ENCODE assay signal across 9 cellular contexts in the genomic region with DNA sequence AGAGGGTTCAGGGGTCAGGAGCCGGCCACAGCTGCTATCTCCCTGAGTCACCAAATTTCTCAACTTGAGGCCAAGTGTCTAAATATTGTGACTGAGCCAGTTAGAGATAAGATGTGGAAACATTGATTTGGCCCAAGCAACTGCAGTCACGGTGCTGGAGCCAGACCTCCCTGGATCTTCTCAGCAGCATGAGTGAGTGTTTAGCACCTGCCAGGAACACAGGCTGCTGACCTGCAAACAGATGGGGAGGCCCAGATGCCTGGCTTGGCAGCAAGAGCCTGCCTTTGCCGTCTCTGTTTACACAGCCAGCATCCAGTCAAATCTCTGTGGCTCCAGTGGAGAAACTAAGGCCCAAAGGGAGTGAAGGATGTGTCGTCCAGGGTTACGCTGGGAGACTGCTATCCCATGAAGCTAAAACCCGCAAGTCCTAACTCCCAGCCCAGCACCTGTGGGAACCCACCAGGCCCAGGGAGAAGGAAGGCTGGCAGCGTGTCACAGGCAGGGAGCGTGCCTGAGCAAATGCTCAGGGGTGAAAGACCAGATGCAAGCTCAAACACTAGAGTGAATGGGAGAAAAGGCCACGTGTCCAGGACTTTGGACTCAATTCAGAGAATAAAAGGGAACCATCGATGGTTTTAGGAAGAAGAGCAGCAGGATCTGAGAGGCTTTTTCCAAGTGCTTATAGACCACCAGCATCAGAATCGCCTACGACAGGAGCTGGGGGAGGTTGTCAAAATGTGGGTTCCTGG. TPM values are rescaled to one million over a fixed set of nuclear protein-coding genes. Genes with fewer than 3 reads are reported as not detected.
DNase-seq lines count a peak whose midpoint lies in the region; ATAC-seq and TF ChIP-seq lines count a peak whose summit lies in the region.
"Had no signal": no experiment of that assay in that cellular context is flagged by ENCODE, and none has a peak within 500 bp of the region (broad histone marks: within the 10 kb centered on the region; RNA-seq: fewer than 3 reads in every experiment).

No MANE protein-coding gene starts in this region.

- no peak for TF ChIP-seq POLR2A in gastroesophageal sphincter (IDR thresholded peaks at IDR 0.05)

- DNase-seq in NCI-H82 (lab: John Stamatoyannopoulos, UW), result peak; percentile 35
- no peak for DNase-seq in NCI-H82 treated with DMSO at 0.1 percent for 48 hours (lab: John Stamatoyannopoulos, UW; ENCODE audit: unreplicated experiment)
- DNase-seq in SJCRH30, result peak; percentile 97 to 98
- peak; percentile 20 for DNase-seq in renal cortical epithelial cell (ENCODE audit: low read depth)
- no peak for DNase-seq in T-helper 1 cell
- DNase-seq in iPS-NIHi7 (ENCODE audit: extremely low spot score), result no peak
- no peak for DNase-seq in germinal center (ENCODE audit: low spot score)
- DNase-seq: CD4-positive, CD25-positive, alpha-beta regulatory T cell had no signal

- no peak for TF ChIP-seq EP300 in gastroesophageal sphincter (IDR thresholded peaks at IDR 0.05)

- H3K4me1 ChIP-seq in SJCRH30, result peaks cover 62% of the 10 kb centered on the region
- peaks cover 0 to 89% (median 26%) of the 10 kb centered on the region in 3 donors for H3K4me1 ChIP-seq in gastroesophageal sphincter

- peak in 2 of 4 experiments; percentile 2 to 11 for TF ChIP-seq CTCF in gastroesophageal sphincter (IDR thresholded peaks at IDR 0.05)

- H3K27me3 ChIP-seq in SJCRH30 (no peaks in the 10 kb centered on the region), gastroesophageal sphincter (no peaks in the 10 kb centered on the region)

- H3K4me3 ChIP-seq in SJCRH30 (no peak overlapping the region), gastroesophageal sphincter (no peak overlapping the region)

- H3K36me3 ChIP-seq in SJCRH30 (no peaks in the 10 kb centered on the region), gastroesophageal sphincter (no peaks in the 10 kb centered on the region)

- WGBS in gastroesophageal sphincter (ENCODE audit: low coverage in 1 of 2), 2 donors, result 11 to 32% methylated on average over 4 to 5 of the region's 12 CpGs

- peaks cover 5% of the 10 kb centered on the region for H3K9me3 ChIP-seq in SJCRH30 (replicated peaks)
- H3K9me3 ChIP-seq in gastroesophageal sphincter, result peaks cover 0 to 7% (median 0%) of the 10 kb centered on the region in 3 donors

- H3K27ac ChIP-seq in SJCRH30, result peak overlapping the region; percentile 86
- H3K27ac ChIP-seq in gastroesophageal sphincter, result peak overlapping the region; percentile 26 to 79 (median 76)

- peak; percentile 88 for ATAC-seq in gastroesophageal sphincter

RNA-seq across cellular contexts. Expression of a gene that starts 15.9 kb away (rescaled TPM):
- total RNA-seq in SJCRH30 (2014; rRNA removed; shearing (Covaris generic)), result 0.28 and 0.56 TPM in 2 replicates
- total RNA-seq in gastroesophageal sphincter, result 100 to 1,000 TPM in 3 of 4 donors, 10 to 100 TPM in 1; 75.3 to 169 (median 137) TPM
- 0.52 and 7.1 TPM in 2 replicates for total RNA-seq in renal cortical epithelial cell
- total RNA-seq: CD4-positive, CD25-positive, alpha-beta regulatory T cell had no signal

Comparison
In these comparisons a context has a peak if more than half of its experiments do, and no peak if none do; other contexts are left out.
1. DNase-seq: peak in NCI-H82 (single experiment), SJCRH30 (2 of 2) and renal cortical epithelial cell (single experiment); none in NCI-H82 treated with DMSO at 0.1 percent for 48 hours (single experiment), T-helper 1 cell (0 of 5), iPS-NIHi7 (single experiment) and germinal center (single experiment).